10 cellular contexts compared by ENCODE assay signal in genomic region chr4:89298160-89298559, GRCh38. TPM values are rescaled to one million over a fixed set of nuclear protein-coding genes. Genes with fewer than 3 reads are reported as not detected.
DNase-seq lines count a peak whose midpoint lies in the region; ATAC-seq and TF ChIP-seq lines count a peak whose summit lies in the region.
"Had no signal": no experiment of that assay in that cellular context is flagged by ENCODE, and none has a peak within 500 bp of the region (broad histone marks: within the 10 kb centered on the region; RNA-seq: fewer than 3 reads in every experiment).

No MANE protein-coding gene starts in this region.

- peak; percentile 50 for ATAC-seq in CD4-positive, alpha-beta T cell (ENCODE audit: poor library complexity)
- peak; percentile 34 for ATAC-seq in GM21367 (IDR thresholded peaks at IDR 0.05; ENCODE audit: unreplicated experiment)
- ATAC-seq in GM21576 (IDR thresholded peaks at IDR 0.05; ENCODE audit: unreplicated experiment) = no peak

- TF ChIP-seq CTCF in CD4-positive, alpha-beta T cell (IDR thresholded peaks at IDR 0.05) = no peak
- TF ChIP-seq CTCF in SU-DHL-6 (IDR thresholded peaks at IDR 0.05; ENCODE audit: insufficient read depth, low read length, poor library complexity, severe bottlenecking) = no peak

- CTCF ChIA-PET in CD4-positive, alpha-beta T cell (lab: Charles Lee) = interaction anchor here (0.7 to 4.6 kb wide), 11 partner anchors 9 to 42 kb away, joined by 3 to 29 read pairs (median 5); partner anchors contain the start of gene GPRIN3

- H3K9me2 ChIP-seq in SU-DHL-6 (replicated peaks; ENCODE audit: insufficient read depth, low read length) = no peaks in the 10 kb centered on the region

- H4K20me1 ChIP-seq in SU-DHL-6 (ENCODE audit: low read depth, low read length) = no peaks in the 10 kb centered on the region

- POLR2A ChIA-PET in CD4-positive, alpha-beta T cell (lab: Charles Lee) = interaction anchor here (0.7 to 4.1 kb wide), 16 partner anchors 7 to 842 kb away, joined by 3 to 45 read pairs (median 8); partner anchors contain the start of genes GPRIN3, HERC5 and TIGD2

- H3K36me3 ChIP-seq in SU-DHL-6 (ENCODE audit: low read length) = no peaks in the 10 kb centered on the region

- peak in 4 of 10 experiments; percentile 32 to 41 (median 39) for DNase-seq in CD4-positive, alpha-beta T cell
- DNase-seq in kidney tubule cell (ENCODE audit: low spot score) (peak; percentile 47), COLO829 (ENCODE audit: low spot score) (no peak), superior temporal gyrus (ENCODE audit: extremely low spot score) (no peak)
- DNase-seq in stimulated activated CD4-positive, alpha-beta T cell treated with anti-CD3 and anti-CD28 coated beads, Interleukin-12 subunit alpha, Interleukin-12 subunit beta, amount 100 ng/mL, for 4 hours = no peak
- DNase-seq: NCI-H446 had no signal

- H3K27ac ChIP-seq in CD4-positive, alpha-beta T cell (ENCODE audit: low read depth, low read length) = peak overlapping the region; percentile 82
- H3K27ac ChIP-seq in SU-DHL-6 (ENCODE audit: low read depth, low read length) = peak overlapping the region; percentile 69

- no peak overlapping the region for H3K9ac ChIP-seq in SU-DHL-6 (ENCODE audit: low read length)

- H3K4me2 ChIP-seq in SU-DHL-6 (ENCODE audit: low read depth, low read length, poor library complexity, severe bottlenecking) = peak overlapping the region; percentile 80

- no peaks in the 10 kb centered on the region for H3K27me3 ChIP-seq in CD4-positive, alpha-beta T cell (ENCODE audit: control insufficient read depth, insufficient read depth, low read length)
- no peaks in the 10 kb centered on the region for H3K27me3 ChIP-seq in SU-DHL-6 (ENCODE audit: low read length)

- H3F3A ChIP-seq in SU-DHL-6 (ENCODE audit: insufficient read depth) = peaks cover 5% of the 10 kb centered on the region; the same call in 1 of the 2 replicates

- peaks cover 19% of the 10 kb centered on the region for H3K36me3 Mint-ChIP-seq in CD4-positive, alpha-beta T cell (ENCODE audit: low read depth)

- no peaks in the 10 kb centered on the region for H3K9me3 Mint-ChIP-seq in CD4-positive, alpha-beta T cell
- H3K9me3 Mint-ChIP-seq: brain had no signal

- intact Hi-C loops in CD4-positive, alpha-beta T cell (cut with DNase I, micrococcal nuclease) = loop anchor here in 1 of 2 experiments (2.0 to 5.0 kb wide), 5 partner anchors 15 to 137 kb away; no protein-coding TSS in a partner anchor

- H3K9me3 ChIP-seq in CD4-positive, alpha-beta T cell (ENCODE audit: control insufficient read depth, low read length) = no peaks in the 10 kb centered on the region
- no peaks in the 10 kb centered on the region for H3K9me3 ChIP-seq in SU-DHL-6 (ENCODE audit: insufficient read depth, low read length)

- H3K4me3 ChIP-seq in SU-DHL-6 (ENCODE audit: insufficient read depth, low read length, poor library complexity, severe bottlenecking) = no peak overlapping the region

- H3K4me3 Mint-ChIP-seq in CD4-positive, alpha-beta T cell = peak overlapping the region; percentile 91
- H3K4me3 Mint-ChIP-seq: brain had no signal

- peaks cover 90% of the 10 kb centered on the region for H3K4me1 Mint-ChIP-seq in CD4-positive, alpha-beta T cell (ENCODE audit: low read depth)

- no peak overlapping the region for H2AFZ ChIP-seq in SU-DHL-6 (ENCODE audit: low read depth, low read length, severe bottlenecking)

- H3K79me2 ChIP-seq in SU-DHL-6 (ENCODE audit: insufficient read depth, low read length) = no peaks in the 10 kb centered on the region

- H3K27ac Mint-ChIP-seq in CD4-positive, alpha-beta T cell = peak overlapping the region; percentile 92
- H3K27ac Mint-ChIP-seq: brain had no signal

- no peaks in the 10 kb centered on the region for H3K27me3 Mint-ChIP-seq in CD4-positive, alpha-beta T cell
- H3K27me3 Mint-ChIP-seq: brain had no signal

RNA-seq across cellular contexts. Expression of gene GPRIN3, which starts 9.4 kb away (rescaled TPM):
- 10 to 100 TPM; 46.4 TPM for total RNA-seq in CD4-positive, alpha-beta T cell
